Comparison of ENCODE assay signal across 8 cellular contexts in genomic region chr17:81512984-81513668, GRCh38. TPM values are rescaled to one million over a fixed set of nuclear protein-coding genes. Genes with fewer than 3 reads are reported as not detected.
DNase-seq lines count a peak whose midpoint lies in the region; ATAC-seq and TF ChIP-seq lines count a peak whose summit lies in the region.

No MANE protein-coding gene starts in this region.

- H3K79me1 ChIP-seq in IMR-90 (ENCODE audit: low read depth in 1 of 2, low read length in 2 of 2), result peaks cover 4 to 64% of the 10 kb centered on the region in 2 experiments; a peak in 3 of 4 replicates

- H3K27me3 ChIP-seq in IMR-90 (ENCODE audit: control insufficient read depth, insufficient read depth, low read length) (no peaks in the 10 kb centered on the region), SJSA1 (replicated peaks) (no peaks in the 10 kb centered on the region), sigmoid colon (no peaks in the 10 kb centered on the region)

- peak overlapping the region; percentile 92 to 96 for H4K8ac ChIP-seq in IMR-90 (ENCODE audit: low read depth in 2 of 2, low read length in 2 of 2)

- WGBS in IMR-90 (ENCODE audit: extremely low coverage in 2 of 2, insufficient read length in 1 of 2), 2 experiments, result 2% methylated on average over 26 of the region's 68 CpGs; no CpG with 5 or more reads in 1 of the 2 experiments
- WGBS in sigmoid colon, 2 donors, result 1% methylated on average over 68 of the region's 68 CpGs

- CTCF ChIA-PET in IMR-90 (lab: Yijun Ruan, JAX), result no interaction called here

- peak overlapping the region; percentile 94 for H3K56ac ChIP-seq in IMR-90 (ENCODE audit: extremely low read depth, insufficient read depth, low read length)

- H3K4me1 ChIP-seq in IMR-90 (ENCODE audit: control insufficient read depth, insufficient read depth, low read length) (peaks cover 17% of the 10 kb centered on the region), SJSA1 (replicated peaks) (peaks cover 59% of the 10 kb centered on the region), sigmoid colon (peaks cover 0 to 64% (median 39%) of the 10 kb centered on the region in 4 donors)

- H2BK15ac ChIP-seq in IMR-90 (ENCODE audit: low read depth, low read length), result peak overlapping the region; percentile 76; the same call in 1 of the 3 replicates

- peak overlapping the region; percentile 100 for H2AK9ac ChIP-seq in IMR-90 (replicated peaks; ENCODE audit: low read depth, low read length, poor library complexity)

- no peaks in the 10 kb centered on the region for H3K9me1 ChIP-seq in IMR-90 (ENCODE audit: insufficient read depth, low read length)

- H2AFZ ChIP-seq in IMR-90 (replicated peaks; ENCODE audit: low read length, poor library complexity), result peak overlapping the region; percentile 86

- H2AK5ac ChIP-seq in IMR-90 (ENCODE audit: low read depth, low read length), result peak overlapping the region; percentile 99

- H3K4me3 ChIP-seq in GM08714 (ENCODE audit: low read length) (peak overlapping the region; percentile 76; the same call in 1 of the 2 replicates), IMR-90 (ENCODE audit: insufficient read depth, low read depth, low read length) (peak overlapping the region; percentile 43), SJSA1 (peak overlapping the region; percentile 80), sigmoid colon (peak overlapping the region; percentile 88 to 99 (median 96))

- DNase-seq in IMR-90 (peak; percentile 43), SJSA1 (ENCODE audit: low read depth in 1 of 2, low spot score in 2 of 2) (peak in 1 of 2 experiments; percentile 82), anterior cingulate cortex (lab: John Stamatoyannopoulos, UW) (peak in 34 of 58 donors; percentile 41 to 72 (median 58)), hippocampal formation (lab: John Stamatoyannopoulos, UW) (peak; percentile 45 to 52), sigmoid colon (peak; percentile 92), GM19240 (ENCODE audit: insufficient read length, low spot score) (no peak)

- H3K18ac ChIP-seq in IMR-90 (ENCODE audit: low read depth, low read length), result peak overlapping the region; percentile 72

- peak overlapping the region; percentile 84 for H3K4me2 ChIP-seq in IMR-90 (ENCODE audit: low read depth, low read length)

- POLR2A ChIA-PET in IMR-90 (lab: Charles Lee; ENCODE audit: unreplicated experiment), result interaction anchor here (0.5 to 1.1 kb wide), 6 partner anchors 15 to 148 kb away, joined by 3 to 7 read pairs (median 4); partner anchors contain the start of gene BAHCC1

- TF ChIP-seq POLR2A in IMR-90 (IDR thresholded peaks at IDR 0.05; ENCODE audit: low read depth, low read length) (no peak; the same call in 1 of the 2 replicates), sigmoid colon (IDR thresholded peaks at IDR 0.05) (peak in 1 of 2 donors; percentile 22)

- TF ChIP-seq CTCF in IMR-90 (conservative IDR thresholded peaks at IDR 0.05; ENCODE audit: low read depth, low read length) (no peak), sigmoid colon (IDR thresholded peaks at IDR 0.05) (no peak)

- peak overlapping the region; percentile 99 for H3K4ac ChIP-seq in IMR-90 (ENCODE audit: low read depth, low read length)

- peak overlapping the region; percentile 97 for H3K9ac ChIP-seq in IMR-90 (ENCODE audit: low read depth, low read length)

- ATAC-seq in IMR-90 (ENCODE audit: low read depth) (peak; percentile 1), HG02623 (IDR thresholded peaks at IDR 0.05; ENCODE audit: unreplicated experiment) (no peak)

- peak overlapping the region; percentile 99 for H4K91ac ChIP-seq in IMR-90 (ENCODE audit: insufficient read depth, low read depth, low read length)

- H3K27ac ChIP-seq in IMR-90 (ENCODE audit: insufficient read depth, low read length) (peak overlapping the region; percentile 99), SJSA1 (peak overlapping the region; percentile 87), sigmoid colon (peak overlapping the region; percentile 99 to 100 (median 100))

- H3K9me3 ChIP-seq in IMR-90 (ENCODE audit: control insufficient read depth, insufficient read depth, low read length) (no peaks in the 10 kb centered on the region), SJSA1 (replicated peaks) (0 out of 2 replicates have a peak, but pooled peaks cover 2% of the 10 kb centered on the region), sigmoid colon (no peaks in the 10 kb centered on the region)

- intact Hi-C loops in IMR-90 (cut with micrococcal nuclease), result no loop called here
- intact Hi-C loops in sigmoid colon (cut with DNase I), result loop anchor here (1.0 to 2.0 kb wide), 2 partner anchors 118 to 171 kb away; partner anchors contain the start of gene BAHCC1

- peak overlapping the region; percentile 77 for H3K23ac ChIP-seq in IMR-90 (ENCODE audit: low read depth, low read length)

- no peak overlapping the region; the same call in 1 of the 2 replicates for H2BK20ac ChIP-seq in IMR-90 (ENCODE audit: low read depth, low read length)

- H2BK5ac ChIP-seq in IMR-90 (ENCODE audit: low read depth, low read length, poor library complexity, severe bottlenecking), result peak overlapping the region; percentile 95

- H3K14ac ChIP-seq in IMR-90 (replicated peaks; ENCODE audit: low read depth, low read length), result peak overlapping the region; percentile 93

- TF ChIP-seq EP300 in sigmoid colon (IDR thresholded peaks at IDR 0.05), result no peak

- BruUV-seq in IMR-90 (replicated peaks; lab: Mats Ljungman, UMichigan), result no TSS peak

- peak overlapping the region; percentile 74 for H4K5ac ChIP-seq in IMR-90 (ENCODE audit: low read depth, low read length)

- dilution Hi-C loops in IMR-90 (cut with HindIII; ENCODE audit: low sequenced_read_pairs, unreplicated experiment), result no loop called here

- H4K20me1 ChIP-seq in IMR-90 (ENCODE audit: insufficient read depth, low read length), result peaks cover 62% of the 10 kb centered on the region

- no peak for TF ChIP-seq RAD21 in IMR-90 (IDR thresholded peaks at IDR 0.05; ENCODE audit: low read length)

- H2BK120ac ChIP-seq in IMR-90 (ENCODE audit: low read depth, low read length), result peak overlapping the region; percentile 90

- in situ Hi-C loops in IMR-90 (cut with MboI; ENCODE audit: low sequenced_read_pairs), result no loop called here

- peaks cover 37% of the 10 kb centered on the region for H3K36me3 ChIP-seq in IMR-90 (ENCODE audit: control insufficient read depth, insufficient read depth, low read length)
- H3K36me3 ChIP-seq in SJSA1, result peaks cover 74% of the 10 kb centered on the region
- peaks cover 25 to 41% (median 35%) of the 10 kb centered on the region in 4 donors for H3K36me3 ChIP-seq in sigmoid colon

TF ChIP-seq in IMR-90, 13 proteins besides CTCF, POLR2A, EP300 and RAD21:
- TF ChIP-seq USF2 (IDR thresholded peaks at IDR 0.05; ENCODE audit: low read depth, low read length), result no peak
- TF ChIP-seq MAZ (IDR thresholded peaks at IDR 0.05; ENCODE audit: borderline replicate concordance, low read depth, low read length), result no peak
- no peak for TF ChIP-seq RFX5 (IDR thresholded peaks at IDR 0.05; ENCODE audit: low read depth, low read length)
- no peak for TF ChIP-seq RCOR1 (IDR thresholded peaks at IDR 0.05; ENCODE audit: insufficient replicate concordance, low read length)
- TF ChIP-seq ELK1 (IDR thresholded peaks at IDR 0.05; ENCODE audit: borderline replicate concordance, low read depth, low read length), result no peak
- no peak for TF ChIP-seq MAFK (IDR thresholded peaks at IDR 0.05; ENCODE audit: low read depth, low read length)
- no peak for TF ChIP-seq CHD1 (IDR thresholded peaks at IDR 0.05; ENCODE audit: low read depth, low read length)

RNA-seq across cellular contexts. Expression of gene ACTG1, which starts 0.5 kb away (rescaled TPM):
- total RNA-seq in IMR-90 (2012; rRNA removed), result 12,144 and 15,732 TPM in 2 replicates
- polyA plus RNA-seq in IMR-90 (2012; rRNA removed), result 10,271 and 10,907 TPM in 2 replicates
- 46,606 and 47,328 TPM in 2 replicates for polyA plus RNA-seq in IMR-90 (2012; cell fraction: cytosol; rRNA removed)
- polyA plus RNA-seq in IMR-90 (2012; cell fraction: nucleus; rRNA removed; ENCODE audit: low replicate concordance), result 8,917 and 28,399 TPM in 2 replicates
- 9,784 and 9,807 TPM in 2 replicates for total RNA-seq in SJSA1 (2014; rRNA removed; shearing (Covaris generic))
- total RNA-seq in sigmoid colon, result 1,000 to 10,000 TPM; 1,038 to 2,003 (median 1,212) TPM
- polyA plus RNA-seq in sigmoid colon, result 1,000 to 10,000 TPM; 2,538 to 4,527 (median 2,852) TPM

RNA-seq across cellular contexts. Expression of gene FSCN2, which starts 15.1 kb away (rescaled TPM):
- total RNA-seq in IMR-90 (2012; rRNA removed) (0.18 and 0.28 TPM in 2 replicates), sigmoid colon (1 to 10 TPM in 1 of 4 donors, under 1 TPM in 2, not detected in 1; 0.33 to 1.1 (median 0.95) TPM)
- polyA plus RNA-seq in IMR-90 (2012; rRNA removed) (0.84 and 1.1 TPM in 2 replicates), sigmoid colon (1 to 10 TPM in 1 of 3 donors, not detected in 2; 2.3 TPM)
- polyA plus RNA-seq in IMR-90 (2012; cell fraction: cytosol; rRNA removed), result 0.22 and 0.96 TPM in 2 replicates
- polyA plus RNA-seq in IMR-90 (2012; cell fraction: nucleus; rRNA removed; ENCODE audit: low replicate concordance), result 2.6 and 6.7 TPM in 2 replicates
- 0.61 and 1.4 TPM in 2 replicates for total RNA-seq in SJSA1 (2014; rRNA removed; shearing (Covaris generic))

RNA-seq across cellular contexts. Expression of gene FAAP100, which starts 39.0 kb away (rescaled TPM):
- total RNA-seq in IMR-90 (2012; rRNA removed) (7.5 and 7.9 TPM in 2 replicates), sigmoid colon (10 to 100 TPM in 3 of 4 donors, 1 to 10 TPM in 1; 9.6 to 24.1 (median 14.6) TPM)
- polyA plus RNA-seq in IMR-90 (2012; rRNA removed) (24.8 and 27.5 TPM in 2 replicates), sigmoid colon (10 to 100 TPM in 2 of 3 donors, 1 to 10 TPM in 1; 6.6 to 27.2 (median 10.9) TPM)
- polyA plus RNA-seq in IMR-90 (2012; cell fraction: cytosol; rRNA removed), result 14.4 and 23.9 TPM in 2 replicates
- 48.3 and 135 TPM in 2 replicates for polyA plus RNA-seq in IMR-90 (2012; cell fraction: nucleus; rRNA removed; ENCODE audit: low replicate concordance)
- total RNA-seq in SJSA1 (2014; rRNA removed; shearing (Covaris generic)), result 26.0 and 28.1 TPM in 2 replicates

Comparison
In these comparisons a context has a peak if more than half of its experiments do, and no peak if none do; other contexts are left out.
1. H3K4me3 ChIP-seq: peak in every context shown above with its lines; median percentile 96 in sigmoid colon; 80 in SJSA1; 76 in GM08714; 43 in IMR-90.